ENCODE assay signal across 9 cellular contexts in genomic region chr1:97849350-97850339, GRCh38.
DNase-seq lines count a peak whose midpoint lies in the region; ATAC-seq and TF ChIP-seq lines count a peak whose summit lies in the region.
"Had no signal": no experiment of that assay in that cellular context is flagged by ENCODE, and none has a peak within 500 bp of the region (broad histone marks: within the 10 kb centered on the region; RNA-seq: fewer than 3 reads in every experiment).

No MANE protein-coding gene starts in this region.

- H3K36me3 ChIP-seq in endodermal cell (ENCODE audit: control insufficient read depth, insufficient read depth, low read length), result no peaks in the 10 kb centered on the region

- no peak for TF ChIP-seq CTCF in endodermal cell (conservative IDR thresholded peaks at IDR 0.05)

- no peak overlapping the region for H3K27ac ChIP-seq in endodermal cell (ENCODE audit: low read depth, low read length)

- peak; percentile 40 for ATAC-seq in GM21786 (IDR thresholded peaks at IDR 0.05; ENCODE audit: unreplicated experiment)
- peak; percentile 75 for ATAC-seq in esophagus mucosa

- no peak overlapping the region for H3K27ac Mint-ChIP-seq in endodermal cell

- H3K9me3 ChIP-seq in endodermal cell (ENCODE audit: control insufficient read depth, low read length), result peaks cover 10% of the 10 kb centered on the region

- H3K4me1 Mint-ChIP-seq in endodermal cell, result no peaks in the 10 kb centered on the region
- H3K4me1 Mint-ChIP-seq: nephron had no signal

- DNase-seq in EH (ENCODE audit: low read depth) (peak; percentile 90), NOMO-1 (lab: John Stamatoyannopoulos, UW; ENCODE audit: unreplicated experiment in 2 of 2) (peak; percentile 63 to 94), smooth muscle cell of the brain vasculature (ENCODE audit: low read depth, low spot score) (peak; percentile 39), SK-N-DZ (ENCODE audit: low spot score) (no peak), cerebellar nuclear complex (lab: John Stamatoyannopoulos, UW) (no peak), endodermal cell (no peak)

- 91 to 93% methylated on average over 4 of the region's 4 CpGs for WGBS in endodermal cell (ENCODE audit: insufficient coverage in 1 of 2, insufficient read length in 1 of 2), 2 experiments

- peaks cover 5% of the 10 kb centered on the region for H3K9me3 Mint-ChIP-seq in endodermal cell
- H3K9me3 Mint-ChIP-seq: nephron had no signal

- H3K27me3 ChIP-seq in endodermal cell (ENCODE audit: control insufficient read depth, insufficient read depth, low read length, poor library complexity, severe bottlenecking), result no peaks in the 10 kb centered on the region

- H3K4me1 ChIP-seq in endodermal cell (ENCODE audit: control insufficient read depth, insufficient read depth, low read length), result no peaks in the 10 kb centered on the region

- H3K36me3 Mint-ChIP-seq in endodermal cell (ENCODE audit: low read depth), result no peaks in the 10 kb centered on the region

- no peaks in the 10 kb centered on the region for H3K27me3 Mint-ChIP-seq in endodermal cell (ENCODE audit: insufficient read depth)

- no peak overlapping the region for H3K4me3 Mint-ChIP-seq in endodermal cell
- H3K4me3 Mint-ChIP-seq: nephron had no signal

- no peak overlapping the region for H3K9ac ChIP-seq in endodermal cell (ENCODE audit: extremely low read depth, low read length, poor library complexity, severe bottlenecking)

- no peak overlapping the region for H3K4me3 ChIP-seq in endodermal cell (ENCODE audit: low read length)

Comparison
In these comparisons a context has a peak if more than half of its experiments do, and no peak if none do; other contexts are left out.
1. DNase-seq: peak in EH (single experiment), NOMO-1 (2 of 2) and smooth muscle cell of the brain vasculature (single experiment); none in SK-N-DZ (single experiment), cerebellar nuclear complex (0 of 2) and endodermal cell (single experiment).